In genomic region chrX:69613946-69614345, GRCh38 we compare ENCODE assay signal across 7 cellular contexts. TPM values are rescaled to one million over a fixed set of nuclear protein-coding genes. Genes with fewer than 3 reads are reported as not detected.
"Had no signal": no experiment of that assay in that cellular context is flagged by ENCODE, and none has a peak within 500 bp of the region (broad histone marks: within the 10 kb centered on the region; RNA-seq: fewer than 3 reads in every experiment).

No MANE protein-coding gene starts in this region.

- DNase-seq: GOT3, H9, HCEC 1CT, KBM-7 had no signal

- H3K9me3 Mint-ChIP-seq: IgD-negative memory B cell had no signal

- FAIRE-seq: H54, HTR-8/SVneo had no signal

- H3K4me3 Mint-ChIP-seq: H9, IgD-negative memory B cell had no signal

- H3K36me3 Mint-ChIP-seq: IgD-negative memory B cell had no signal

- H3K27ac Mint-ChIP-seq: H9, IgD-negative memory B cell had no signal

RNA-seq across cellular contexts. Expression of gene EDA, which starts 2.0 kb away (rescaled TPM):
- polyA plus RNA-seq: IgD-negative memory B cell had no signal
